In genomic region chr20:56873836-56874235, GRCh38 we compare ENCODE assay signal across 29 cellular contexts.
"Had no signal": no experiment of that assay in that cellular context is flagged by ENCODE, and none has a peak within 500 bp of the region (broad histone marks: within the 10 kb centered on the region; RNA-seq: fewer than 3 reads in every experiment).

No MANE protein-coding gene starts in this region.

- H3K27ac Mint-ChIP-seq: memory B cell; mesothelial cell of epicardium; natural killer cell treated with Interleukin-12 subunit alpha and Interleukin-12 subunit beta and Interleukin-15 and Interleukin-18, amount 100 ng/mL, for 72 hours; neural progenitor cell; stimulated activated memory B cell treated with anti-CD40 and anti-IgM and Interleukin-4, amounts not matched to agents 10 μg/mL and 1 μg/mL and 100 μg/mL, for 72 hours had no signal

- H3K4me1 Mint-ChIP-seq: mesothelial cell of epicardium; naive B cell; neural progenitor cell; stimulated activated memory B cell treated with anti-CD40 and anti-IgM and Interleukin-4, amounts not matched to agents 10 μg/mL and 1 μg/mL and 100 μg/mL, for 72 hours had no signal

- H3K27ac ChIP-seq: colonic mucosa, esophagus muscularis mucosa, foreskin keratinocyte, gastroesophageal sphincter, heart left ventricle, hepatocyte, neural progenitor cell, ovary, psoas muscle, sigmoid colon, transverse colon had no signal

- FAIRE-seq: endothelial cell of umbilical vein, kidney had no signal

- ATAC-seq: foreskin keratinocyte; gastroesophageal sphincter; heart left ventricle; left lobe of liver; mucosa of descending colon; natural killer cell treated with Interleukin-12 subunit alpha and Interleukin-12 subunit beta and Interleukin-15 and Interleukin-18, amount 100 ng/mL, for 72 hours; psoas muscle; right cardiac atrium; stimulated activated memory B cell treated with anti-CD40 and anti-IgM and Interleukin-4, amounts not matched to agents 10 μg/mL and 1 μg/mL and 100 μg/mL, for 72 hours; stimulated activated naive CD8-positive, alpha-beta T cell treated with anti-CD3 and anti-CD28 coated beads, Interleukin-15, Interleukin-2, amounts not matched to agents 100 U/mL and 50 U/mL, for 24 hours had no signal

- H3K36me3 ChIP-seq: colonic mucosa, esophagus muscularis mucosa, gastroesophageal sphincter, heart left ventricle, neural progenitor cell, ovary, sigmoid colon, transverse colon had no signal

- H3K4me3 Mint-ChIP-seq: memory B cell; mesothelial cell of epicardium; naive B cell; natural killer cell treated with Interleukin-12 subunit alpha and Interleukin-12 subunit beta and Interleukin-15 and Interleukin-18, amount 100 ng/mL, for 72 hours; neural progenitor cell; stimulated activated memory B cell treated with anti-CD40 and anti-IgM and Interleukin-4, amounts not matched to agents 10 μg/mL and 1 μg/mL and 100 μg/mL, for 72 hours had no signal

- H3K9ac ChIP-seq: neural progenitor cell had no signal

- H3K4me3 ChIP-seq: colonic mucosa, esophagus muscularis mucosa, gastroesophageal sphincter, heart left ventricle, hepatocyte, lung, mucosa of descending colon, neural progenitor cell, ovary, psoas muscle, sigmoid colon, transverse colon had no signal

- H3K9me3 ChIP-seq: colonic mucosa, mucosa of descending colon, ovary, psoas muscle, sigmoid colon, transverse colon had no signal

- H3K27me3 ChIP-seq: colonic mucosa, hepatocyte, neural progenitor cell, ovary, sigmoid colon, transverse colon had no signal

- H3K36me3 Mint-ChIP-seq: mesothelial cell of epicardium; naive B cell; natural killer cell treated with Interleukin-12 subunit alpha and Interleukin-12 subunit beta and Interleukin-15 and Interleukin-18, amount 100 ng/mL, for 72 hours; neural progenitor cell; stimulated activated memory B cell treated with anti-CD40 and anti-IgM and Interleukin-4, amounts not matched to agents 10 μg/mL and 1 μg/mL and 100 μg/mL, for 72 hours had no signal

- H3K4me1 ChIP-seq: colonic mucosa, esophagus muscularis mucosa, foreskin keratinocyte, gastroesophageal sphincter, heart left ventricle, neural progenitor cell, psoas muscle, sigmoid colon, transverse colon had no signal

- H3K9me3 Mint-ChIP-seq: natural killer cell treated with Interleukin-12 subunit alpha and Interleukin-12 subunit beta and Interleukin-15 and Interleukin-18, amount 100 ng/mL, for 72 hours had no signal

- H3K79me2 ChIP-seq: hepatocyte had no signal

- H3K4me2 ChIP-seq: hepatocyte, neural progenitor cell had no signal

- H3K27me3 Mint-ChIP-seq: stimulated activated memory B cell treated with anti-CD40 and anti-IgM and Interleukin-4, amounts not matched to agents 10 μg/mL and 1 μg/mL and 100 μg/mL, for 72 hours had no signal

- DNase-seq: colonic mucosa; dermis blood vessel endothelial cell; effector memory CD4-positive, alpha-beta T cell; foreskin keratinocyte; heart left ventricle; kidney; mucosa of descending colon; naive B cell; nucleus accumbens; ovary; posterior cingulate gyrus; psoas muscle; right cardiac atrium; sigmoid colon; stimulated activated CD4-positive, alpha-beta T cell treated with anti-CD3 and anti-CD28 coated beads, Interleukin-2, amount 100 ng/mL, for 24 hours; stimulated activated CD4-positive, alpha-beta T cell treated with anti-CD3 and anti-CD28 coated beads, Interleukin-4, amount 100 ng/mL, for 4 hours; stimulated activated naive CD8-positive, alpha-beta T cell treated with anti-CD3 and anti-CD28 coated beads, Interleukin-15, Interleukin-2, amounts not matched to agents 100 U/mL and 50 U/mL, for 24 hours; transverse colon had no signal

- H2AFZ ChIP-seq: hepatocyte, neural progenitor cell had no signal
